In the genomic region with DNA sequence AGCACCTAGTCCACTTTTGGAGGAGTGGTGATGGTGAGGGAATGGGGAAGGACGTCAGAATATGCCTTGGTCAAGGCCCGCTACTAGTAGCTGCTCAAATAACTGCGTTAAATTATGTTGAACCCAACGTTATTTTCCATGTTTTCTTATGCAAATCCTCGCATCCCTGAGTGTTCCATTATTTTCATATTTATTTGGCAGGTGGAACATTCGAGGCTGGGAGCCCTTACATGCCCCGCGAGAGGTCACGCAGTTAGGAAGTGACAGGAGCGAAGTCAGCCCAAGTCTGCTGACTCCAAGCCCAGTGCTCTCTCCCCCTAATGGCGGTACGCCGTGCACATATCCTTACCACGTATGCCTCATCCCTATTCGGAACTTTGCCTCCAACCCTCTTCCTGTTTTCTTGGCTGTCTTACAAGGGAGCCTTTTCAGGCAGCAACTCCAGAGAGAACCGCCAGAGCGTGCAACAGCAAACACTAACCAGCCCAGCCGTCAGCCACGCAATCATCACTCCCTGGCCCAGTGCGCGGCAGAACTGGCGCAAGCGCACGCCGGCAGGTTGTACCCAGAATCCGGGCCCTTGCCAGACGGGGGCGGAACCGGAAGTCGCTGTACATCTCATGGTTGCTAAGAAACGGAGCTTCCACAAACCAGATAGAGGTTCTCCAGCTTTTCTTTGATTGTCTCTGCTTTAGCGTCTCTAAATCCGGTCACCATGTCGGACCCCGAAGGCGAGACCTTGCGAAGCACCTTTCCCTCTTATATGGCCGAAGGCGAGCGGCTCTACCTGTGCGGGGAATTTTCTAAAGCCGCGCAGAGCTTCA, we compare ENCODE assay signal across 1 cellular context.
TF ChIP-seq lines count a peak whose summit lies in the region.

A gene with protein sequence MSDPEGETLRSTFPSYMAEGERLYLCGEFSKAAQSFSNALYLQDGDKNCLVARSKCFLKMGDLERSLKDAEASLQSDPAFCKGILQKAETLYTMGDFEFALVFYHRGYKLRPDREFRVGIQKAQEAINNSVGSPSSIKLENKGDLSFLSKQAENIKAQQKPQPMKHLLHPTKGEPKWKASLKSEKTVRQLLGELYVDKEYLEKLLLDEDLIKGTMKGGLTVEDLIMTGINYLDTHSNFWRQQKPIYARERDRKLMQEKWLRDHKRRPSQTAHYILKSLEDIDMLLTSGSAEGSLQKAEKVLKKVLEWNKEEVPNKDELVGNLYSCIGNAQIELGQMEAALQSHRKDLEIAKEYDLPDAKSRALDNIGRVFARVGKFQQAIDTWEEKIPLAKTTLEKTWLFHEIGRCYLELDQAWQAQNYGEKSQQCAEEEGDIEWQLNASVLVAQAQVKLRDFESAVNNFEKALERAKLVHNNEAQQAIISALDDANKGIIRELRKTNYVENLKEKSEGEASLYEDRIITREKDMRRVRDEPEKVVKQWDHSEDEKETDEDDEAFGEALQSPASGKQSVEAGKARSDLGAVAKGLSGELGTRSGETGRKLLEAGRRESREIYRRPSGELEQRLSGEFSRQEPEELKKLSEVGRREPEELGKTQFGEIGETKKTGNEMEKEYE (plus strand): TSS at position 609 of the 824 bp plus-strand sequence. CDS start 107 bp downstream, at position 716.

TF ChIP-seq in GM12878, 131 proteins besides CTCF, POLR2A, EP300 and RAD21 (continued from another document):
- no peak for TF ChIP-seq SRF (IDR thresholded peaks at IDR 0.05; ENCODE audit: low read depth in 2 of 2, low read length in 2 of 2)
